8 cellular contexts compared by ENCODE assay signal in the genomic region with DNA sequence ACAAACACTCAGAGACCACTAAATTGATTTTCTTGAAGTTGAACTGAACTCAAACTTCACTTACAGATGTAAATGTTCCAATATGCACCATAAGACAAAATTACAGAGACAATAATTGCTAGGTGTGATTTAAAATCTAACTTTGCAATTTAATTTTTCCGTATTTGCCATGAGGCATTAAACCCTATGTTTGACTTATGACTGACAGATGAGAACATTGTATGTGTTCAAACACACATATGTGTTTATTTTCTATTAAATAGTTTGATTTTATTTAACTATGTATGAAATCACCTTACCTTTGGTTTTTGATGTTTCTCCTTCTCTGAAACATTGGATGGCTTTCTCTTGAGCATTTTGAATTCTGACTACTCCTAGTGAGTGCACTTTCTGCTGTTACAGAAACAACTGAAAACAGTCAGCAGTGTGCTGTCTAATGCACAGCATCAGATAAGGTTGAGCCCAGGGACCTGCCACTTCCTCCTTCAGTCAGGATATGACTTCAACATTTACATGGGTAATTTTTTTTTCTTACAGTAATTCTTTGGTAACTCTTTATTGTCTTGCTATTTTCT.
DNase-seq lines count a peak whose midpoint lies in the region; ATAC-seq and TF ChIP-seq lines count a peak whose summit lies in the region.

Gene SAMSN1, minus strand, starts transcription at position 410 of the 575 bp plus-strand sequence. Its CDS starts 54 bp downstream, at position 356.

- H3K36me3 ChIP-seq in RWPE2 (ENCODE audit: low read depth) (no peaks in the 10 kb centered on the region), muscle layer of duodenum (ENCODE audit: control insufficient read depth in 1 of 2, insufficient read depth in 2 of 2, low read length in 2 of 2) (no peaks in the 10 kb centered on the region)

- peak within 1 kb of the TSS; percentile 93 for H3K27ac Mint-ChIP-seq in activated naive CD4-positive, alpha-beta T cell treated with anti-CD3 and anti-CD28 coated beads, Interleukin-2, amount 50 U/mL, for 24 hours

- H3K4me1 Mint-ChIP-seq in activated naive CD4-positive, alpha-beta T cell treated with anti-CD3 and anti-CD28 coated beads, Interleukin-2, amount 50 U/mL, for 24 hours, result peaks cover 57% of the 10 kb centered on the region

- ATAC-seq in GM18517 (IDR thresholded peaks at IDR 0.05; ENCODE audit: unreplicated experiment) (peak; percentile 91), HG02870 (IDR thresholded peaks at IDR 0.05; ENCODE audit: unreplicated experiment) (peak; percentile 86), RWPE2 (ENCODE audit: low read depth) (no peak; the same call in 2 of the 3 replicates)

- peak within 1 kb of the TSS; percentile 94 for H3K4me3 Mint-ChIP-seq in activated naive CD4-positive, alpha-beta T cell treated with anti-CD3 and anti-CD28 coated beads, Interleukin-2, amount 50 U/mL, for 24 hours

- DNase-seq in RWPE2 (ENCODE audit: low spot score), result no peak
- no peak for DNase-seq in NCI-H2107 treated with DMSO at 0.1 percent for 48 hours (lab: John Stamatoyannopoulos, UW; ENCODE audit: unreplicated experiment)
- no peak for DNase-seq in posterior cingulate gyrus
- no peak for DNase-seq in COR-L47 (lab: John Stamatoyannopoulos, UW)

- H3K27ac ChIP-seq in RWPE2 (ENCODE audit: poor library complexity, severe bottlenecking), result peak within 1 kb of the TSS; percentile 96
- H3K27ac ChIP-seq in muscle layer of duodenum (ENCODE audit: low read length), result peak within 1 kb of the TSS; percentile 72

- H3K4me1 ChIP-seq in RWPE2 (ENCODE audit: insufficient read depth, poor library complexity, severe bottlenecking) (peaks cover 25% of the 10 kb centered on the region), muscle layer of duodenum (ENCODE audit: control insufficient read depth in 1 of 2, insufficient read depth in 2 of 2, low read length in 2 of 2) (no peaks in the 10 kb centered on the region)

- H3K4me3 ChIP-seq in RWPE2 (ENCODE audit: severe bottlenecking) (no peak within 1 kb of the TSS), muscle layer of duodenum (ENCODE audit: low read depth in 1 of 2, low read length in 2 of 2) (peak within 1 kb of the TSS; percentile 14 to 33)

- peaks cover 5% of the 10 kb centered on the region for H3K9me3 Mint-ChIP-seq in activated naive CD4-positive, alpha-beta T cell treated with anti-CD3 and anti-CD28 coated beads, Interleukin-2, amount 50 U/mL, for 24 hours

- intact Hi-C loops in posterior cingulate gyrus (cut with DNase I), result no loop called here

- H3K27me3 ChIP-seq in RWPE2 (ENCODE audit: insufficient read depth, poor library complexity, severe bottlenecking) (no peaks in the 10 kb centered on the region), muscle layer of duodenum (ENCODE audit: low read depth, low read length) (no peaks in the 10 kb centered on the region)

- TF ChIP-seq CTCF in RWPE2 (IDR thresholded peaks at IDR 0.05; ENCODE audit: poor library complexity, severe bottlenecking), result no peak

- no peaks in the 10 kb centered on the region for H3K27me3 Mint-ChIP-seq in activated naive CD4-positive, alpha-beta T cell treated with anti-CD3 and anti-CD28 coated beads, Interleukin-2, amount 50 U/mL, for 24 hours

- peaks cover 16% of the 10 kb centered on the region for H3K36me3 Mint-ChIP-seq in activated naive CD4-positive, alpha-beta T cell treated with anti-CD3 and anti-CD28 coated beads, Interleukin-2, amount 50 U/mL, for 24 hours

- H3K9me3 ChIP-seq in RWPE2 (ENCODE audit: severe bottlenecking) (no peaks in the 10 kb centered on the region), muscle layer of duodenum (ENCODE audit: control insufficient read depth in 1 of 2, low read length in 2 of 2) (no peaks in the 10 kb centered on the region)
